Comparison of ENCODE assay signal across 14 cellular contexts in genomic region chr16:19432429-19432828, GRCh38. TPM values are rescaled to one million over a fixed set of nuclear protein-coding genes. Genes with fewer than 3 reads are reported as not detected.
A peak's percentile ranks its signal among the peaks of the same experiment; 100 is the strongest.
DNase-seq lines count a peak whose midpoint lies in the region; ATAC-seq, FAIRE-seq and TF ChIP-seq lines count a peak whose summit lies in the region.
"Had no signal": no experiment of that assay in that cellular context is flagged by ENCODE, and none has a peak within 500 bp of the region (broad histone marks: within the 10 kb centered on the region; RNA-seq: fewer than 3 reads in every experiment).

No MANE protein-coding gene starts in this region.

- H4K20me1 ChIP-seq in PC-3 (ENCODE audit: low read length) (no peaks in the 10 kb centered on the region), HepG2 (ENCODE audit: insufficient read depth, low read length) (no peaks in the 10 kb centered on the region)

- peaks cover 1% of the 10 kb centered on the region for H3K27me3 Mint-ChIP-seq in activated T-helper 1 cell treated with anti-CD3 and anti-CD28 coated beads, Interleukin-12 subunit alpha, Interleukin-12 subunit beta, Interleukin-2, Interleukin-4 antibody, amounts not matched to agents 30 ng/mL and 10 ng/mL and 1 ng/mL, durations not matched to agents 14 hours and 24 hours and 36 hours (ENCODE audit: insufficient read depth)

- H3F3A ChIP-seq in PC-3 (ENCODE audit: low read length, unreplicated experiment), result no peaks in the 10 kb centered on the region

- H3K27me3 ChIP-seq in PC-3 (ENCODE audit: low read length), result no peaks in the 10 kb centered on the region
- peaks cover 0 to 7% of the 10 kb centered on the region in 2 experiments; a peak in 2 of 5 replicates for H3K27me3 ChIP-seq in HepG2 (ENCODE audit: control insufficient read depth in 1 of 2, insufficient read depth in 2 of 2, low read length in 2 of 2)

- H3K36me3 Mint-ChIP-seq in activated T-helper 1 cell treated with anti-CD3 and anti-CD28 coated beads, Interleukin-12 subunit alpha, Interleukin-12 subunit beta, Interleukin-2, Interleukin-4 antibody, amounts not matched to agents 30 ng/mL and 10 ng/mL and 1 ng/mL, durations not matched to agents 14 hours and 24 hours and 36 hours (ENCODE audit: low read depth), result no peaks in the 10 kb centered on the region

- H3K4me1 Mint-ChIP-seq in activated T-helper 1 cell treated with anti-CD3 and anti-CD28 coated beads, Interleukin-12 subunit alpha, Interleukin-12 subunit beta, Interleukin-2, Interleukin-4 antibody, amounts not matched to agents 30 ng/mL and 10 ng/mL and 1 ng/mL, durations not matched to agents 14 hours and 24 hours and 36 hours (ENCODE audit: low read depth), result peaks cover 12% of the 10 kb centered on the region
- H3K4me1 Mint-ChIP-seq: nephron had no signal

- intact Hi-C loops in PC-3 (cut with micrococcal nuclease), result no loop called here
- intact Hi-C loops in HepG2 (cut with micrococcal nuclease; ENCODE audit: unreplicated experiment), result no loop called here
- intact Hi-C loops in activated T-helper 1 cell treated with anti-CD3 and anti-CD28 coated beads, Interleukin-12 subunit alpha, Interleukin-12 subunit beta, Interleukin-2, Interleukin-4 antibody, amounts not matched to agents 30 ng/mL and 10 ng/mL and 1 ng/mL, durations not matched to agents 14 hours and 24 hours and 36 hours (cut with micrococcal nuclease), result no loop called here

- H2AFZ ChIP-seq in PC-3 (ENCODE audit: low read length) (no peak overlapping the region), HepG2 (ENCODE audit: low read length) (no peak overlapping the region)

- H3K4me3 ChIP-seq in PC-3 (ENCODE audit: low read length), result no peak overlapping the region
- H3K4me3 ChIP-seq in HepG2 (replicated peaks in 1 of 3; ENCODE audit: insufficient read depth in 1 of 3, low read depth in 2 of 3, low read length in 3 of 3), result no peak overlapping the region

- TF ChIP-seq POLR2A in HepG2 (IDR thresholded peaks at IDR 0.05; ENCODE audit: insufficient read depth in 1 of 2, low read depth in 2 of 2, low read length in 2 of 2), result no peak

- H3K4me2 ChIP-seq in PC-3 (ENCODE audit: low read length), result no peak overlapping the region
- H3K4me2 ChIP-seq in HepG2 (ENCODE audit: low read depth, low read length), result no peak overlapping the region

- peaks cover 2% of the 10 kb centered on the region for H3K36me3 ChIP-seq in PC-3 (ENCODE audit: low read depth, low read length)
- no peaks in the 10 kb centered on the region for H3K36me3 ChIP-seq in HepG2 (replicated peaks in 1 of 2; ENCODE audit: control insufficient read depth in 1 of 2, insufficient read depth in 2 of 2, low read length in 2 of 2)

- H3K4me1 ChIP-seq in PC-3 (ENCODE audit: insufficient read depth, low read length) (peaks cover 19% of the 10 kb centered on the region), HepG2 (ENCODE audit: insufficient read depth, low read length) (peaks cover 15% of the 10 kb centered on the region)

- H3K27ac ChIP-seq in PC-3 (ENCODE audit: low read length) (peak overlapping the region; percentile 65), HepG2 (ENCODE audit: extremely low read length, insufficient read depth, low read length) (no peak overlapping the region)

- peaks cover 5% of the 10 kb centered on the region for H3K9me3 Mint-ChIP-seq in activated T-helper 1 cell treated with anti-CD3 and anti-CD28 coated beads, Interleukin-12 subunit alpha, Interleukin-12 subunit beta, Interleukin-2, Interleukin-4 antibody, amounts not matched to agents 30 ng/mL and 10 ng/mL and 1 ng/mL, durations not matched to agents 14 hours and 24 hours and 36 hours
- H3K9me3 Mint-ChIP-seq: activated naive CD4-positive, alpha-beta T cell treated with anti-CD3 and anti-CD28 coated beads for 36 hours; CD4-positive, alpha-beta T cell; nephron had no signal

- H3K4me3 Mint-ChIP-seq in activated T-helper 1 cell treated with anti-CD3 and anti-CD28 coated beads, Interleukin-12 subunit alpha, Interleukin-12 subunit beta, Interleukin-2, Interleukin-4 antibody, amounts not matched to agents 30 ng/mL and 10 ng/mL and 1 ng/mL, durations not matched to agents 14 hours and 24 hours and 36 hours, result no peak overlapping the region
- H3K4me3 Mint-ChIP-seq: activated naive CD4-positive, alpha-beta T cell treated with anti-CD3 and anti-CD28 coated beads for 36 hours; CD4-positive, alpha-beta T cell; IgD-negative memory B cell; nephron had no signal

- TF ChIP-seq CTCF in PC-3 (conservative IDR thresholded peaks at IDR 0.05; ENCODE audit: low read depth, low read length), result no peak
- TF ChIP-seq CTCF in HepG2 (CRISPR knock-in tag; IDR thresholded peaks at IDR 0.05), result no peak

- no peaks in the 10 kb centered on the region for H3K9me2 ChIP-seq in PC-3 (replicated peaks; ENCODE audit: low read length)

- peak; percentile 44 for DNase-seq in Caki2 (ENCODE audit: low read depth)
- peak; percentile 85 for DNase-seq in LoVo (ENCODE audit: low spot score)
- peak; percentile 48 for DNase-seq in PC-3
- peak; percentile 71 for DNase-seq in HepG2 (ENCODE audit: low spot score)
- DNase-seq in HTR-8/SVneo (ENCODE audit: insufficient read length, low spot score), result no peak
- DNase-seq in activated T-helper 1 cell treated with anti-CD3 and anti-CD28 coated beads, Interleukin-12 subunit alpha, Interleukin-12 subunit beta, Interleukin-2, Interleukin-4 antibody, amounts not matched to agents 30 ng/mL and 10 ng/mL and 1 ng/mL, durations not matched to agents 14 hours and 24 hours and 36 hours (ENCODE audit: low spot score), result no peak
- DNase-seq in NK-92 (lab: John Stamatoyannopoulos, UW; ENCODE audit: unreplicated experiment), result no peak
- DNase-seq in hepatic stellate cell (ENCODE audit: low spot score), result no peak
- DNase-seq: activated CD4-positive, CD25-positive, alpha-beta regulatory T cell treated with anti-CD3 and anti-CD28 coated beads, Interleukin-2, amount 50 U/mL, for 72 hours; activated naive CD4-positive, alpha-beta T cell treated with anti-CD3 and anti-CD28 coated beads for 36 hours; CD4-positive, alpha-beta T cell; stimulated activated CD4-positive, alpha-beta T cell treated with anti-CD3 and anti-CD28 coated beads, Interleukin-2, amount 100 ng/mL, for 24 hours had no signal

- FAIRE-seq in HepG2 (lab: Jason Lieb, UNC), result no peak
- no peak for FAIRE-seq in HTR-8/SVneo (lab: Jason Lieb, UNC)

- peak; percentile 21; the same call in 1 of the 2 replicates for ATAC-seq in PC-3
- ATAC-seq in HepG2, result no peak; the same call in 2 of the 3 replicates

- TF ChIP-seq RAD21 in HepG2 (CRISPR knock-in tag; IDR thresholded peaks at IDR 0.05), result no peak

- H3K79me2 ChIP-seq in PC-3 (ENCODE audit: low read length) (no peaks in the 10 kb centered on the region), HepG2 (ENCODE audit: insufficient read depth, low read length) (no peaks in the 10 kb centered on the region)

- in situ Hi-C loops in Caki2 (cut with HindIII; ENCODE audit: low pct_unique_long_range_greater_than_20kb, low sequenced_read_pairs), result no loop called here
- in situ Hi-C loops in HepG2 (cut with HindIII; ENCODE audit: extremely low pct_ligation_motif_present, low pct_unique_long_range_greater_than_20kb), result no loop called here

- TF ChIP-seq EP300 in HepG2 (IDR thresholded peaks at IDR 0.05; ENCODE audit: low read depth in 2 of 2, low read length in 2 of 2), result no peak
- TF ChIP-seq EP300 in HepG2 (CRISPR knock-in tag; IDR thresholded peaks at IDR 0.05; ENCODE audit: borderline replicate concordance), result peak; percentile 36; the same call in 1 of the 2 replicates

- H3K9me3 ChIP-seq in PC-3 (ENCODE audit: low read length), result no peaks in the 10 kb centered on the region
- H3K9me3 ChIP-seq in HepG2 (ENCODE audit: low read length), result no peaks in the 10 kb centered on the region

- BruUV-seq in PC-3 (replicated peaks; lab: Mats Ljungman, UMichigan) (no TSS peak), HepG2 (replicated peaks; lab: Mats Ljungman, UMichigan) (no TSS peak)

- no peak overlapping the region for H3K27ac Mint-ChIP-seq in activated T-helper 1 cell treated with anti-CD3 and anti-CD28 coated beads, Interleukin-12 subunit alpha, Interleukin-12 subunit beta, Interleukin-2, Interleukin-4 antibody, amounts not matched to agents 30 ng/mL and 10 ng/mL and 1 ng/mL, durations not matched to agents 14 hours and 24 hours and 36 hours
- H3K27ac Mint-ChIP-seq: activated naive CD4-positive, alpha-beta T cell treated with anti-CD3 and anti-CD28 coated beads for 36 hours; CD4-positive, alpha-beta T cell; IgD-negative memory B cell; nephron had no signal

- CTCF ChIA-PET in PC-3 (lab: Charles Lee), result interaction anchor here (0.6 kb wide), 1 partner anchor 19 kb away, joined by 3 read pairs; no protein-coding TSS in a partner anchor
- CTCF ChIA-PET in HepG2 (lab: Yijun Ruan, JAX; ENCODE audit: low intra/inter-chr PET ratio, low total read pairs), result no interaction called here

- POLR2A ChIA-PET in PC-3 (lab: Charles Lee; ENCODE audit: unreplicated experiment) (no interaction called here), HepG2 (lab: Yijun Ruan, JAX) (no interaction called here)

- H3K9ac ChIP-seq in PC-3 (ENCODE audit: low read length) (no peak overlapping the region), HepG2 (ENCODE audit: insufficient read depth, low read depth, low read length) (no peak overlapping the region)

RNA-seq across cellular contexts. Expression of gene TMC5, which starts 14.7 kb away (rescaled TPM):
- 0.10 and 4.7 TPM in 2 replicates for total RNA-seq in Caki2 (2014; rRNA removed; shearing (Covaris generic); ENCODE audit: low replicate concordance)
- total RNA-seq in PC-3 (2014; rRNA removed) (7.4 and 7.9 TPM in 2 replicates), HepG2 (2016; rRNA removed; fragmentation: Illumina TruSeq; extraction: Trizol) (0.09 and 0.34 TPM in 2 replicates)
- 0.30 TPM in 1 of 2 replicates, not detected in the other for total RNA-seq in HepG2 (2016; cell fraction: cytosol; rRNA removed; fragmentation: Illumina TruSeq; extraction: Trizol; ENCODE audit: low read depth)
- not detected in 2 replicates for total RNA-seq in HepG2 (2016; cell fraction: insoluble cytoplasmic fraction; rRNA removed; fragmentation: Illumina TruSeq; extraction: Trizol)
- 0.09 and 0.10 TPM in 2 replicates for total RNA-seq in HepG2 (2016; cell fraction: membrane; rRNA removed; fragmentation: Illumina TruSeq; extraction: Trizol)
- not detected in 2 replicates for total RNA-seq in HepG2 (2016; cell fraction: nucleus; rRNA removed; fragmentation: Illumina TruSeq; extraction: Trizol)
- polyA plus RNA-seq in HepG2 (2011; rRNA removed), result 0.41 and 0.63 TPM in 2 replicates
- polyA plus RNA-seq in HepG2 (2011; cell fraction: cytosol; rRNA removed), result 0.35 and 0.49 TPM in 2 replicates
- polyA plus RNA-seq in HepG2 (2011; cell fraction: nucleus; rRNA removed), result 0.21 TPM in 1 of 2 replicates, not detected in the other
- 0.25 and 0.96 TPM in 2 replicates for polyA plus RNA-seq in HepG2 (2012)
- 0.17 and 0.26 TPM in 2 replicates for polyA plus RNA-seq in HepG2 (2016; cell fraction: cytosol; fragmentation: Illumina TruSeq; extraction: Trizol; ENCODE audit: low read depth)
- not detected in 2 replicates for polyA plus RNA-seq in HepG2 (2016; cell fraction: insoluble cytoplasmic fraction; fragmentation: Illumina TruSeq; extraction: Trizol; ENCODE audit: low read depth)
- polyA plus RNA-seq in HepG2 (2016; cell fraction: membrane; fragmentation: Illumina TruSeq; extraction: Trizol; ENCODE audit: low read depth), result 0.24 and 0.28 TPM in 2 replicates
- not detected in 2 replicates for polyA plus RNA-seq in HepG2 (2016; cell fraction: nucleus; fragmentation: Illumina TruSeq; extraction: Trizol; ENCODE audit: insufficient read depth, low read depth)
- 0.32 and 20.8 TPM in 2 replicates for polyA minus RNA-seq in HepG2 (2011; rRNA and poly(A)+ RNA removed; ENCODE audit: low replicate concordance)
- 0.20 TPM in 1 of 2 replicates, not detected in the other for polyA minus RNA-seq in HepG2 (2011; cell fraction: cytosol; rRNA and poly(A)+ RNA removed)
- 0.99 TPM in 1 of 2 replicates, not detected in the other for polyA minus RNA-seq in HepG2 (2011; cell fraction: nucleus; rRNA and poly(A)+ RNA removed)
- 0.10 and 0.26 TPM in 2 replicates for total RNA-seq in activated T-helper 1 cell treated with anti-CD3 and anti-CD28 coated beads, Interleukin-12 subunit alpha, Interleukin-12 subunit beta, Interleukin-2, Interleukin-4 antibody, amounts not matched to agents 30 ng/mL and 10 ng/mL and 1 ng/mL, durations not matched to agents 14 hours and 24 hours and 36 hours
- total RNA-seq: activated naive CD4-positive, alpha-beta T cell treated with anti-CD3 and anti-CD28 coated beads for 36 hours; CD4-positive, alpha-beta T cell had no signal
- polyA plus RNA-seq: IgD-negative memory B cell had no signal

Comparison
In these comparisons a context has a peak if more than half of its experiments do, and no peak if none do; other contexts are left out.
1. DNase-seq: peak in Caki2 (single experiment), LoVo (single experiment), PC-3 (single experiment) and HepG2 (single experiment); none in HTR-8/SVneo (single experiment), activated T-helper 1 cell treated with anti-CD3 and anti-CD28 coated beads, Interleukin-12 subunit alpha, Interleukin-12 subunit beta, Interleukin-2, Interleukin-4 antibody, amounts not matched to agents 30 ng/mL and 10 ng/mL and 1 ng/mL, durations not matched to agents 14 hours and 24 hours and 36 hours (single experiment), NK-92 (single experiment) and hepatic stellate cell (single experiment).